In genomic region chr18:49811151-49811938, GRCh38 we compare ENCODE assay signal across 9 cellular contexts. TPM values are rescaled to one million over a fixed set of nuclear protein-coding genes. Genes with fewer than 3 reads are reported as not detected.
DNase-seq lines count a peak whose midpoint lies in the region; FAIRE-seq and TF ChIP-seq lines count a peak whose summit lies in the region.
"Had no signal": no experiment of that assay in that cellular context is flagged by ENCODE, and none has a peak within 500 bp of the region (broad histone marks: within the 10 kb centered on the region; RNA-seq: fewer than 3 reads in every experiment).

No MANE protein-coding gene starts in this region.

- CTCF ChIA-PET in Calu3 (lab: Charles Lee): interaction anchor here (0.8 to 2.1 kb wide), 3 partner anchors 47 to 260 kb away, joined by 3 to 10 read pairs (median 4); no protein-coding TSS in a partner anchor

- H3K27ac Mint-ChIP-seq in Calu3 (ENCODE audit: unreplicated experiment): peak overlapping the region; percentile 79

- DNase-seq in Calu3: no peak
- peak; percentile 26 for DNase-seq in LoVo (ENCODE audit: low spot score)
- no peak for DNase-seq in ascending aorta (ENCODE audit: low spot score in 2 of 2)
- no peak for DNase-seq in GM13976 (ENCODE audit: low spot score)
- DNase-seq in right atrium auricular region (ENCODE audit: low spot score): no peak
- DNase-seq in frontal cortex (ENCODE audit: low spot score in 2 of 2): no peak
- no peak for DNase-seq in activated T-cell treated with anti-CD3 and anti-CD28 coated beads, Interleukin-2, amount 50 U/mL, for 1 hour
- DNase-seq: SW 1271 had no signal

- H3K4me1 ChIP-seq in ascending aorta (peaks cover 7 to 10% of the 10 kb centered on the region in 2 donors), mucosa of rectum (ENCODE audit: control insufficient read depth in 2 of 2, insufficient read depth in 2 of 2, low read length in 2 of 2) (peaks cover 13 to 29% of the 10 kb centered on the region in 2 donors), right atrium auricular region (peaks cover 0 to 16% of the 10 kb centered on the region in 2 donors)

- TF ChIP-seq CTCF in Calu3 (IDR thresholded peaks at IDR 0.05; ENCODE audit: unreplicated experiment) (no peak), ascending aorta (IDR thresholded peaks at IDR 0.05) (no peak), GM13976 (IDR thresholded peaks at IDR 0.05; ENCODE audit: borderline replicate concordance, control extremely low read depth, extremely low read depth, insufficient read depth, missing control alignments) (no peak), right atrium auricular region (IDR thresholded peaks at IDR 0.05) (no peak)

- no peak for FAIRE-seq in frontal cortex (lab: Jason Lieb, UNC)

- peaks cover 28% of the 10 kb centered on the region for H3K36me3 Mint-ChIP-seq in Calu3 (ENCODE audit: insufficient read depth, unreplicated experiment)

- no TSS peak for BruUV-seq in Calu3 (replicated peaks; lab: Mats Ljungman, UMichigan)

- H3K9me3 Mint-ChIP-seq in Calu3 (ENCODE audit: low read depth, unreplicated experiment): no peaks in the 10 kb centered on the region

- H3K27ac ChIP-seq in ascending aorta (no peak overlapping the region), mucosa of rectum (ENCODE audit: low read depth in 2 of 2, low read length in 2 of 2) (peak overlapping the region; percentile 52 to 99), right atrium auricular region (no peak overlapping the region)

- intact Hi-C loops in Calu3 (cut with micrococcal nuclease; ENCODE audit: unreplicated experiment): no loop called here
- intact Hi-C loops in ascending aorta (cut with DNase I): loop anchor here (5.0 to 10.0 kb wide), 7 partner anchors 456 to 1807 kb away; partner anchors contain the start of genes CFAP53, CTIF, MBD1 and MEX3C

- H3K27me3 Mint-ChIP-seq in Calu3 (ENCODE audit: unreplicated experiment): no peaks in the 10 kb centered on the region

- in situ Hi-C loops in GM13976 (cut with MboI; ENCODE audit: low sequenced_read_pairs, unreplicated experiment): no loop called here

- no peaks in the 10 kb centered on the region for H3K27me3 ChIP-seq in ascending aorta
- H3K27me3 ChIP-seq in mucosa of rectum (ENCODE audit: control insufficient read depth in 2 of 2, insufficient read depth in 2 of 2, low read length in 2 of 2): no peaks in the 10 kb centered on the region
- H3K27me3 ChIP-seq in right atrium auricular region: no peaks in the 10 kb centered on the region

- H3K4me1 Mint-ChIP-seq in Calu3 (ENCODE audit: low read depth, unreplicated experiment): peaks cover 21% of the 10 kb centered on the region

- peak overlapping the region; percentile 74 for H3K4me3 Mint-ChIP-seq in Calu3 (ENCODE audit: low read depth, unreplicated experiment)

- peaks cover 0 to 8% of the 10 kb centered on the region in 2 donors for H3K9me3 ChIP-seq in ascending aorta
- H3K9me3 ChIP-seq in mucosa of rectum (ENCODE audit: control insufficient read depth in 2 of 2, low read length in 2 of 2): peaks cover 0 to 3% of the 10 kb centered on the region in 2 donors
- H3K9me3 ChIP-seq in right atrium auricular region: no peaks in the 10 kb centered on the region

- H3K36me3 ChIP-seq in ascending aorta (no peaks in the 10 kb centered on the region), mucosa of rectum (ENCODE audit: control insufficient read depth in 2 of 2, insufficient read depth in 2 of 2, low read length in 2 of 2) (no peaks in the 10 kb centered on the region), right atrium auricular region (no peaks in the 10 kb centered on the region)

- peak overlapping the region; percentile 8 to 79 for H3K4me3 ChIP-seq in ascending aorta
- H3K4me3 ChIP-seq in mucosa of rectum (ENCODE audit: low read length in 2 of 2): peak overlapping the region; percentile 56 to 94
- no peak overlapping the region for H3K4me3 ChIP-seq in right atrium auricular region

- H3K9ac ChIP-seq in mucosa of rectum (ENCODE audit: low read depth in 1 of 2, low read length in 2 of 2): peak overlapping the region; percentile 51 to 95

RNA-seq across cellular contexts. Expression of gene ACAA2, which starts 2.0 kb away (rescaled TPM):
- 77.1 and 79.9 TPM in 2 replicates for total RNA-seq in Calu3 (2022)
- total RNA-seq in ascending aorta: 33.4 TPM
- 100 to 1,000 TPM; 115 to 149 TPM for total RNA-seq in right atrium auricular region
- 23.2 TPM for total RNA-seq in frontal cortex

Comparison
In these comparisons a context has a peak if more than half of its experiments do, and no peak if none do; other contexts are left out.
1. H3K27ac ChIP-seq: peak in mucosa of rectum (2 of 2); none in ascending aorta (0 of 2) and right atrium auricular region (0 of 2).
2. H3K4me3 ChIP-seq: peak in ascending aorta (2 of 2) and mucosa of rectum (2 of 2); none in right atrium auricular region (0 of 2).